In the genomic region with DNA sequence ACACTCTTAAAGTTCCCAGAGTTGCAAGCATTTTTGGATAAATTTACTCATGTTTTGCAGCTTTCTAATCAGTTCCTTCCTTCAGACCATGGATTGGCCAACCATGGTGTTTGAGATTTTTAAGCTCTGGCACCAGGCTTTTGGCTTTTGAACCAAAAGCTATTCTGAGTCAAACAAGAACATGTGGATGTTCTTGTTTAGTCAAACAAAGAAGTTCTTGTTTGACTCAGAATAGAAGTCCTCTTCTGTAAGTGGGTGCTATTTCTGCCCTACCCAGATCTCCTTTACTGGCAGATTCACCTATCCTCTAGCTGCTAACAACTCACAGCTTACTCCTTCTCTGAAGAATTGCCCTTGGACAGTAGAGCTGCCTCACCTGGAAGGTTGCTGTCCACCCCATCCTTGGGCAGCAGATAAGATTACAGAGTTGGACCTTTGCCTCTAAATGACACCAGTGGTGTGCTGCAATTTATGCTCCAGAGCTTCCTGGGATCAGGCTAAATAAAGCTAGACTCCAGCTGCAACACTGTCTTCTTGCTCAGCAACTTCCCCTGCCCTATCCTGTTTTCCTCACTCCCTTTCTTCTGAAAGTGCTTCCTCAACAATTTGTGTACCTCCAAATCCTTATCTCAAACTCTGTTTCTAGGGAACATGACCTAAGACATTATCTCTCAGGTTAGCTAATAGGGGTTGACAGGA, we compare ENCODE assay signal across 14 cellular contexts.
DNase-seq lines count a peak whose midpoint lies in the region; ATAC-seq and TF ChIP-seq lines count a peak whose summit lies in the region.
"Had no signal": no experiment of that assay in that cellular context is flagged by ENCODE, and none has a peak within 500 bp of the region (broad histone marks: within the 10 kb centered on the region; RNA-seq: fewer than 3 reads in every experiment).

No MANE protein-coding gene starts in this region.

- intact Hi-C loops in Right ventricle myocardium inferior (cut with DNase I) (no loop called here), uterus (cut with DNase I; ENCODE audit: low total_unique reads) (no loop called here), transverse colon (cut with DNase I; ENCODE audit: low total_unique reads) (no loop called here)

- H3K4me1 ChIP-seq in right atrium auricular region (no peaks in the 10 kb centered on the region), uterus (no peaks in the 10 kb centered on the region), transverse colon (no peaks in the 10 kb centered on the region)
- H3K4me1 ChIP-seq: tibial artery had no signal

- no peak for TF ChIP-seq EP300 in transverse colon (IDR thresholded peaks at IDR 0.05; ENCODE audit: low read depth)

- H3K27me3 ChIP-seq in right atrium auricular region (no peaks in the 10 kb centered on the region), uterus (no peaks in the 10 kb centered on the region), transverse colon (no peaks in the 10 kb centered on the region)
- H3K27me3 ChIP-seq: tibial artery had no signal

- H3K27ac ChIP-seq in right atrium auricular region (peak overlapping the region in 1 of 2 donors; percentile 59), uterus (peak overlapping the region; percentile 24 to 30), transverse colon (no peak overlapping the region)
- H3K27ac ChIP-seq: tibial artery had no signal

- in situ Hi-C loops in transverse colon (cut with MboI; ENCODE audit: low pct_ligation_motif_present in 1 of 4, low pct_unique_long_range_greater_than_20kb in 1 of 4, low sequenced_read_pairs in 3 of 4): loop anchor here in 1 of 4 donors (25.0 kb wide), 1 partner anchor 95 kb away; no protein-coding TSS in a partner anchor

- no peak for TF ChIP-seq POLR2A in uterus (IDR thresholded peaks at IDR 0.05)
- TF ChIP-seq POLR2A in transverse colon (IDR thresholded peaks at IDR 0.05): no peak

- no peaks in the 10 kb centered on the region for H3K36me3 ChIP-seq in right atrium auricular region
- H3K36me3 ChIP-seq in uterus: no peaks in the 10 kb centered on the region
- no peaks in the 10 kb centered on the region for H3K36me3 ChIP-seq in transverse colon
- H3K36me3 ChIP-seq: MG63, tibial artery had no signal

- H3K4me3 ChIP-seq in right atrium auricular region (no peak overlapping the region), uterus (no peak overlapping the region), transverse colon (no peak overlapping the region)
- H3K4me3 ChIP-seq: MG63, tibial artery had no signal

- no peak for TF ChIP-seq CTCF in right atrium auricular region (IDR thresholded peaks at IDR 0.05)
- TF ChIP-seq CTCF in uterus (IDR thresholded peaks at IDR 0.05): no peak
- no peak for TF ChIP-seq CTCF in transverse colon (IDR thresholded peaks at IDR 0.05)

- ATAC-seq in Right ventricle myocardium inferior (peak; percentile 87), HG02642 (IDR thresholded peaks at IDR 0.05; ENCODE audit: poor library complexity, unreplicated experiment) (peak; percentile 76), HG03565 (IDR thresholded peaks at IDR 0.05; ENCODE audit: unreplicated experiment) (peak; percentile 93), GM19397 (IDR thresholded peaks at IDR 0.05; ENCODE audit: unreplicated experiment) (no peak)
- ATAC-seq: Panc1 had no signal

- H3K9me3 ChIP-seq in right atrium auricular region (no peaks in the 10 kb centered on the region), uterus (no peaks in the 10 kb centered on the region), transverse colon (no peaks in the 10 kb centered on the region)
- H3K9me3 ChIP-seq: MG63, tibial artery had no signal

- DNase-seq in Right ventricle myocardium inferior (ENCODE audit: missing footprints) (no peak), right atrium auricular region (ENCODE audit: low spot score) (no peak), uterus (peak in 1 of 2 donors; percentile 15), NCI-H128 (lab: John Stamatoyannopoulos, UW; ENCODE audit: unreplicated experiment) (no peak), transverse colon (no peak)
- DNase-seq: activated naive CD8-positive, alpha-beta T cell treated with anti-CD3 and anti-CD28 coated beads, Interleukin-2, amount 10 ng/mL, durations not matched to agents 7 days and 5 days; MG63; naive B cell; NCI-H2227 treated with DMSO at 0.1 percent for 48 hours; tibial artery had no signal

Comparison
In these comparisons a context has a peak if more than half of its experiments do, and no peak if none do; other contexts are left out.
1. H3K27ac ChIP-seq: peak in uterus (2 of 2); none in transverse colon (0 of 4).